8 cellular contexts compared by ENCODE assay signal in the genomic region with DNA sequence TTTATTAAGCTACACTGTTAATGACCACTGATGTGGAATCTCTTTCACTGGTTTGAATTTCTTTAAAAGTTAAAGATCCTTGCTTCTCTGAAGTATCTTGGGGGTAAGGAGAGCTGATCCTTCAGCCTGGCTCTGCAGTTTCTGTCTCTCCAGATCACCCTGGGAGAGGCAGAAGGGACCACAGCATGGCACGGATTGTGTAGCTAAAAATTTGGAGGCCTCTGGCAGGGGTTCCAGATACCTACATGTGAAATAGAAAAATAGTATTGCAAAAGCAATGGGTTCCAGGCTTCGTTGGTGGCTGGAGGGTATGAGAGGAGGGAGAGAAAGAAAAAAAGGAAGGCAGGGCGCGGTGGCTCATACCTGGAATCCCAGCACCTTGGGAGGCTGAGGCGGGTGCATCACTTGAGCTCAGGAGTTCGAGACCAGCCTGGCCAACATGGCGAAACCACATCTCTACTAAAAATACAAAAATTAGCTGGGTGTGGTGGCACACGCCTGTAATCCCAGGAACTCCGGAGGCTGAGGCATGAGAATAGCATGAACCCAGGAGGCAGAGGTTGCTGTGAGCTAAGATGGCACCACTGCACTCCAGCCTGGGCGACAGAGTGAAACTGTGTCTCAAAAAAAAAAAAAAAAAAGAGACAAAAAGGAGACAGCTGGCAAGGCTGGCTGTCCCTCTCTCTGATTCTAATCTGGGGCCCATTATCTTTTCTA. TPM values are rescaled to one million over a fixed set of nuclear protein-coding genes. Genes with fewer than 3 reads are reported as not detected.
DNase-seq lines count a peak whose midpoint lies in the region; ATAC-seq and TF ChIP-seq lines count a peak whose summit lies in the region.

No MANE protein-coding gene starts in this region.

- H3K27ac ChIP-seq in substantia nigra (ENCODE audit: low read depth, low read length, poor library complexity, severe bottlenecking) = peak overlapping the region; percentile 7

- POLR2A ChIA-PET in activated CD4-positive, alpha-beta T cell treated with anti-CD3 and anti-CD28 coated beads, Interleukin-2, amount 10 ng/mL, durations not matched to agents 7 days and 5 days (lab: Charles Lee) = interaction anchor here (0.6 to 1.2 kb wide), 2 partner anchors 27 to 40 kb away, joined by 3 read pairs; no protein-coding TSS in a partner anchor
- POLR2A ChIA-PET in WTC11 (lab: Charles Lee) = no interaction called here

- H3K9me3 Mint-ChIP-seq in activated CD4-positive, alpha-beta T cell treated with anti-CD3 and anti-CD28 coated beads, Interleukin-2, amount 10 ng/mL, durations not matched to agents 7 days and 5 days = no peaks in the 10 kb centered on the region
- H3K9me3 Mint-ChIP-seq in WTC11 = no peaks in the 10 kb centered on the region

- DNase-seq in activated CD4-positive, alpha-beta T cell treated with anti-CD3 and anti-CD28 coated beads, Interleukin-2, amount 10 ng/mL, durations not matched to agents 7 days and 5 days = no peak
- DNase-seq in activated CD4-positive, alpha-beta T cell treated with anti-CD3 and anti-CD28 coated beads, Interleukin-2, amount 50 U/mL, for 48 hours = no peak
- DNase-seq in WTC11 (ENCODE audit: low spot score) (no peak), fibroblast of the aortic adventitia (ENCODE audit: low read depth) (no peak), substantia nigra (lab: John Stamatoyannopoulos, UW) (peak in 1 of 49 donors; percentile 30)

- TF ChIP-seq CTCF in WTC11 (IDR thresholded peaks at IDR 0.05) (no peak), fibroblast of the aortic adventitia (IDR thresholded peaks at IDR 0.05; ENCODE audit: insufficient read depth, low read length) (no peak)

- H3K4me3 Mint-ChIP-seq in activated CD4-positive, alpha-beta T cell treated with anti-CD3 and anti-CD28 coated beads, Interleukin-2, amount 10 ng/mL, durations not matched to agents 7 days and 5 days = peak overlapping the region; percentile 99
- peak overlapping the region; percentile 9 for H3K4me3 Mint-ChIP-seq in WTC11

- peaks cover 37% of the 10 kb centered on the region for H3K36me3 Mint-ChIP-seq in activated CD4-positive, alpha-beta T cell treated with anti-CD3 and anti-CD28 coated beads, Interleukin-2, amount 10 ng/mL, durations not matched to agents 7 days and 5 days (ENCODE audit: low read depth)
- H3K36me3 Mint-ChIP-seq in WTC11 = no peaks in the 10 kb centered on the region

- H3K27ac Mint-ChIP-seq in activated CD4-positive, alpha-beta T cell treated with anti-CD3 and anti-CD28 coated beads, Interleukin-2, amount 10 ng/mL, durations not matched to agents 7 days and 5 days = peak overlapping the region; percentile 86
- H3K27ac Mint-ChIP-seq in WTC11 = no peak overlapping the region

- CTCF ChIA-PET in activated CD4-positive, alpha-beta T cell treated with anti-CD3 and anti-CD28 coated beads, Interleukin-2, amount 10 ng/mL, durations not matched to agents 7 days and 5 days (lab: Charles Lee) = interaction anchor here (0.6 to 1.6 kb wide), 13 partner anchors 10 to 315 kb away, joined by 3 to 5 read pairs (median 4); no protein-coding TSS in a partner anchor
- CTCF ChIA-PET in WTC11 (lab: Charles Lee) = interaction anchor here (0.5 to 1.8 kb wide), 5 partner anchors 78 to 640 kb away, joined by 3 to 13 read pairs (median 3); partner anchors contain the start of gene ALDH1L2

- peaks cover 2% of the 10 kb centered on the region for H3K27me3 Mint-ChIP-seq in activated CD4-positive, alpha-beta T cell treated with anti-CD3 and anti-CD28 coated beads, Interleukin-2, amount 10 ng/mL, durations not matched to agents 7 days and 5 days
- H3K27me3 Mint-ChIP-seq in WTC11 (ENCODE audit: low read depth) = peaks cover 31% of the 10 kb centered on the region

- H3K4me3 ChIP-seq in fibroblast of the aortic adventitia (ENCODE audit: low read depth, low read length) = peak overlapping the region; percentile 88

- no peak for ATAC-seq in WTC11
- ATAC-seq in GM18870 (IDR thresholded peaks at IDR 0.05; ENCODE audit: unreplicated experiment) = no peak
- ATAC-seq in GM21529 (IDR thresholded peaks at IDR 0.05; ENCODE audit: unreplicated experiment) = no peak
- ATAC-seq in GM19351 (IDR thresholded peaks at IDR 0.05; ENCODE audit: unreplicated experiment) = no peak

- peaks cover 66% of the 10 kb centered on the region for H3K4me1 Mint-ChIP-seq in activated CD4-positive, alpha-beta T cell treated with anti-CD3 and anti-CD28 coated beads, Interleukin-2, amount 10 ng/mL, durations not matched to agents 7 days and 5 days
- H3K4me1 Mint-ChIP-seq in WTC11 = peaks cover 34% of the 10 kb centered on the region

TF ChIP-seq in WTC11, 78 proteins besides CTCF, POLR2A, EP300 and RAD21:
- TF ChIP-seq, protein P1, sequence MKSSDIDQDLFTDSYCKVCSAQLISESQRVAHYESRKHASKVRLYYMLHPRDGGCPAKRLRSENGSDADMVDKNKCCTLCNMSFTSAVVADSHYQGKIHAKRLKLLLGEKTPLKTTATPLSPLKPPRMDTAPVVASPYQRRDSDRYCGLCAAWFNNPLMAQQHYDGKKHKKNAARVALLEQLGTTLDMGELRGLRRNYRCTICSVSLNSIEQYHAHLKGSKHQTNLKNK (CRISPR knock-in tag; IDR thresholded peaks at IDR 0.05) = no peak
- TF ChIP-seq CREB1 (CRISPR knock-in tag; IDR thresholded peaks at IDR 0.05) = no peak
- no peak for TF ChIP-seq EMX1 (CRISPR knock-in tag; IDR thresholded peaks at IDR 0.05)
- TF ChIP-seq ZNF317 (CRISPR knock-in tag; IDR thresholded peaks at IDR 0.05; ENCODE audit: borderline replicate concordance, low read depth) = no peak
- TF ChIP-seq FOXP1 (CRISPR knock-in tag; IDR thresholded peaks at IDR 0.05; ENCODE audit: borderline replicate concordance) = no peak

RNA-seq across cellular contexts. Expression of gene CHST11, which starts 3.5 kb away (rescaled TPM):
- total RNA-seq in activated CD4-positive, alpha-beta T cell treated with anti-CD3 and anti-CD28 coated beads, Interleukin-2, amount 10 ng/mL, durations not matched to agents 7 days and 5 days = 10 to 100 TPM; 56.4 to 56.6 TPM
- total RNA-seq in WTC11 (2021) (20.4 to 24.2 TPM (median 23.2 TPM) in 3 replicates), fibroblast of the aortic adventitia (ENCODE audit: low replicate concordance) (10.8 and 13.4 TPM in 2 replicates)
